In genomic region chr2:142515493-142515892, GRCh38 we compare ENCODE assay signal across 2 cellular contexts.
TF ChIP-seq lines count a peak whose summit lies in the region.

No MANE protein-coding gene starts in this region.

TF ChIP-seq in GM23338, 12 proteins besides CTCF, POLR2A, EP300 and RAD21 (continued from another document):
- TF ChIP-seq ZNF462 (CRISPR knock-in tag; IDR thresholded peaks at IDR 0.05) (no peak), NANOG (IDR thresholded peaks at IDR 0.05; ENCODE audit: borderline replicate concordance) (no peak)
TF ChIP-seq in GM23338: peak in this region for 0.

TF ChIP-seq in WTC11, 78 proteins besides CTCF, POLR2A, EP300 and RAD21 (continued from another document):
- TF ChIP-seq HMGXB4 (CRISPR knock-in tag; IDR thresholded peaks at IDR 0.05): no peak
